In genomic region chr11:35387341-35387982, GRCh38 we compare ENCODE assay signal across 14 cellular contexts. TPM values are rescaled to one million over a fixed set of nuclear protein-coding genes. Genes with fewer than 3 reads are reported as not detected.
DNase-seq lines count a peak whose midpoint lies in the region; ATAC-seq, FAIRE-seq and TF ChIP-seq lines count a peak whose summit lies in the region.
"Had no signal": no experiment of that assay in that cellular context is flagged by ENCODE, and none has a peak within 500 bp of the region (broad histone marks: within the 10 kb centered on the region; RNA-seq: fewer than 3 reads in every experiment).

No MANE protein-coding gene starts in this region.

- TF ChIP-seq RAD21 in IMR-90 (IDR thresholded peaks at IDR 0.05; ENCODE audit: low read length) (peak; percentile 79), K562 (CRISPR knock-in tag; conservative IDR thresholded peaks at IDR 0.05 in 1 of 2, IDR thresholded peaks at IDR 0.05 in 1 of 2) (no peak)

- H4K20me1 ChIP-seq in IMR-90 (ENCODE audit: insufficient read depth, low read length): no peaks in the 10 kb centered on the region
- no peaks in the 10 kb centered on the region for H4K20me1 ChIP-seq in K562 (replicated peaks; ENCODE audit: control insufficient read depth, insufficient read depth, low read length)

- H2AFZ ChIP-seq in IMR-90 (replicated peaks; ENCODE audit: low read length, poor library complexity): no peak overlapping the region
- H2AFZ ChIP-seq in K562 (ENCODE audit: low read depth, low read length): no peak overlapping the region

- POLR2A ChIA-PET in IMR-90 (lab: Charles Lee; ENCODE audit: unreplicated experiment): no interaction called here
- POLR2A ChIA-PET in K562 (lab: Yijun Ruan, JAX): no interaction called here

- no peaks in the 10 kb centered on the region for H3K36me3 Mint-ChIP-seq in memory B cell

- H3K4me3 ChIP-seq in IMR-90 (ENCODE audit: insufficient read depth, low read depth, low read length) (no peak overlapping the region), K562 (no peak overlapping the region), left lung (no peak overlapping the region)
- H3K4me3 ChIP-seq: skin epidermis had no signal

- TF ChIP-seq EP300 in K562 (IDR thresholded peaks at IDR 0.05; ENCODE audit: low read length): no peak

- H3K4me1 Mint-ChIP-seq in memory B cell: peaks cover 13% of the 10 kb centered on the region

- H3K56ac ChIP-seq in IMR-90 (ENCODE audit: extremely low read depth, insufficient read depth, low read length): no peak overlapping the region

- H3K4me2 ChIP-seq in IMR-90 (ENCODE audit: low read depth, low read length): no peak overlapping the region
- H3K4me2 ChIP-seq in K562 (ENCODE audit: insufficient read depth, low read length): no peak overlapping the region

- H3K36me3 ChIP-seq in IMR-90 (ENCODE audit: control insufficient read depth, insufficient read depth, low read length) (no peaks in the 10 kb centered on the region), K562 (ENCODE audit: control insufficient read depth, insufficient read depth, low read length) (no peaks in the 10 kb centered on the region), left lung (no peaks in the 10 kb centered on the region)

- no peak overlapping the region for H3K4me3 Mint-ChIP-seq in memory B cell
- H3K4me3 Mint-ChIP-seq: nephron progenitor cell had no signal

- peak overlapping the region; percentile 78; the same call in 1 of the 2 replicates for H3K14ac ChIP-seq in IMR-90 (replicated peaks; ENCODE audit: low read depth, low read length)

- no peak overlapping the region for H3K23ac ChIP-seq in IMR-90 (ENCODE audit: low read depth, low read length)

- in situ Hi-C loops in IMR-90 (cut with MboI; ENCODE audit: low sequenced_read_pairs) (loop anchor here (10.0 kb wide), 1 partner anchor 153 kb away; no protein-coding TSS in a partner anchor), K562 (cut with MboI) (no loop called here)

- H3K79me2 ChIP-seq in K562 (ENCODE audit: control insufficient read depth, insufficient read depth, low read length): no peaks in the 10 kb centered on the region

- H3K27ac Mint-ChIP-seq in memory B cell: peak overlapping the region; percentile 47
- H3K27ac Mint-ChIP-seq: nephron progenitor cell had no signal

- TF ChIP-seq CTCF in C4-2B (conservative IDR thresholded peaks at IDR 0.05) (peak; percentile 84), IMR-90 (conservative IDR thresholded peaks at IDR 0.05; ENCODE audit: low read depth, low read length) (peak; percentile 60), K562 (IDR thresholded peaks at IDR 0.05 in 2 of 3, conservative IDR thresholded peaks at IDR 0.05 in 1 of 3; ENCODE audit: insufficient read depth in 2 of 3, low read depth in 1 of 3, low read length in 3 of 3) (no peak), left lung (IDR thresholded peaks at IDR 0.05) (no peak)

- peak overlapping the region; percentile 20; the same call in 1 of the 2 replicates for H4K5ac ChIP-seq in IMR-90 (ENCODE audit: low read depth, low read length)

- WGBS in IMR-90 (ENCODE audit: extremely low coverage in 2 of 2, insufficient read length in 1 of 2), 2 experiments: no CpG with 5 or more reads among the region's 3 CpGs
- 0% methylated on average over 3 of the region's 3 CpGs for WGBS in K562 (ENCODE audit: insufficient coverage, low coverage, missing lambda C conversion rate)

- H2BK15ac ChIP-seq in IMR-90 (ENCODE audit: low read depth, low read length): peak overlapping the region; percentile 83; the same call in 1 of the 3 replicates

- H2BK5ac ChIP-seq in IMR-90 (ENCODE audit: low read depth, low read length, poor library complexity, severe bottlenecking): peak overlapping the region; percentile 48

- BruUV-seq in IMR-90 (replicated peaks; lab: Mats Ljungman, UMichigan): no TSS peak
- BruUV-seq in K562 (replicated peaks; lab: Mats Ljungman, UMichigan): no TSS peak

- FAIRE-seq in K562 (lab: Jason Lieb, UNC): no peak
- FAIRE-seq: colon had no signal

- H4K91ac ChIP-seq in IMR-90 (ENCODE audit: insufficient read depth, low read depth, low read length): peak overlapping the region; percentile 19

- H2BK120ac ChIP-seq in IMR-90 (ENCODE audit: low read depth, low read length): peak overlapping the region; percentile 70; the same call in 1 of the 2 replicates

- H2AK9ac ChIP-seq in IMR-90 (replicated peaks; ENCODE audit: low read depth, low read length, poor library complexity): no peak overlapping the region

- H3K9me3 Mint-ChIP-seq in memory B cell: no peaks in the 10 kb centered on the region
- H3K9me3 Mint-ChIP-seq: nephron progenitor cell had no signal

- peak overlapping the region; percentile 81; the same call in 1 of the 2 replicates for H2AK5ac ChIP-seq in IMR-90 (ENCODE audit: low read depth, low read length)

- H3K9ac ChIP-seq in IMR-90 (ENCODE audit: low read depth, low read length): no peak overlapping the region
- no peak overlapping the region for H3K9ac ChIP-seq in K562 (ENCODE audit: insufficient read depth in 1 of 2, low read depth in 2 of 2, low read length in 2 of 2)

- peak overlapping the region; percentile 68 for H3K4ac ChIP-seq in IMR-90 (ENCODE audit: low read depth, low read length)

- peaks cover 0 to 17% of the 10 kb centered on the region in 2 experiments; a peak in 3 of 4 replicates for H3K79me1 ChIP-seq in IMR-90 (ENCODE audit: low read depth in 1 of 2, low read length in 2 of 2)

- no peak for TF ChIP-seq POLR2A in IMR-90 (IDR thresholded peaks at IDR 0.05; ENCODE audit: low read depth, low read length)
- TF ChIP-seq POLR2A in K562 (conservative IDR thresholded peaks at IDR 0.05): no peak

- H3K9me1 ChIP-seq in IMR-90 (ENCODE audit: insufficient read depth, low read length) (peaks cover 8% of the 10 kb centered on the region), K562 (ENCODE audit: control insufficient read depth, insufficient read depth, low read length) (no peaks in the 10 kb centered on the region)

- CTCF ChIA-PET in IMR-90 (lab: Yijun Ruan, JAX): interaction anchor here (0.5 to 1.1 kb wide), 7 partner anchors 39 to 461 kb away, joined by 3 to 5 read pairs (median 3); no protein-coding TSS in a partner anchor
- CTCF ChIA-PET in K562 (lab: Yijun Ruan, JAX; ENCODE audit: low intra/inter-chr PET ratio): no interaction called here

- H3K27me3 Mint-ChIP-seq in memory B cell: no peaks in the 10 kb centered on the region

- peaks cover 13% of the 10 kb centered on the region for H3K4me1 ChIP-seq in IMR-90 (ENCODE audit: control insufficient read depth, insufficient read depth, low read length)
- H3K4me1 ChIP-seq in K562 (replicated peaks in 1 of 2; ENCODE audit: control insufficient read depth in 2 of 2, insufficient read depth in 2 of 2, low read length in 2 of 2): no peaks in the 10 kb centered on the region
- H3K4me1 ChIP-seq in left lung: peaks cover 0 to 23% of the 10 kb centered on the region in 2 donors

- H2BK20ac ChIP-seq in IMR-90 (ENCODE audit: low read depth, low read length): peak overlapping the region; percentile 85; the same call in 1 of the 2 replicates

- no peak overlapping the region for H3K27ac ChIP-seq in C4-2B
- no peak overlapping the region for H3K27ac ChIP-seq in IMR-90 (ENCODE audit: insufficient read depth, low read length)
- H3K27ac ChIP-seq in K562 (ENCODE audit: extremely low read depth, low read depth, low read length): no peak overlapping the region
- no peak overlapping the region for H3K27ac ChIP-seq in left lung
- H3K27ac ChIP-seq: skin epidermis had no signal

- DNase-seq in IMR-90 (peak; percentile 53), K562 (ENCODE audit: extremely low read depth in 1 of 4, low spot score in 3 of 4) (no peak), memory B cell (ENCODE audit: low spot score in 2 of 2) (no peak), left lung (no peak), RKO (ENCODE audit: low spot score) (no peak)
- DNase-seq: islet precursor cell, NCI-H2029, nephron progenitor cell, substantia nigra had no signal

- H3K27me3 ChIP-seq in IMR-90 (ENCODE audit: control insufficient read depth, insufficient read depth, low read length) (no peaks in the 10 kb centered on the region), K562 (ENCODE audit: control insufficient read depth in 2 of 2, insufficient read depth in 2 of 2, low read length in 2 of 2) (peaks cover 0 to 6% of the 10 kb centered on the region in 2 experiments; a peak in 3 of 5 replicates), left lung (no peaks in the 10 kb centered on the region)

- no peaks in the 10 kb centered on the region for H3K9me3 ChIP-seq in IMR-90 (ENCODE audit: control insufficient read depth, insufficient read depth, low read length)
- H3K9me3 ChIP-seq in K562 (replicated peaks; ENCODE audit: control insufficient read depth, insufficient read depth, low read depth, low read length): no peaks in the 10 kb centered on the region
- no peaks in the 10 kb centered on the region for H3K9me3 ChIP-seq in left lung

- H4K8ac ChIP-seq in IMR-90 (ENCODE audit: low read depth in 2 of 2, low read length in 2 of 2): no peak overlapping the region; a peak in 1 of 4 replicates

- peak overlapping the region; percentile 61; the same call in 1 of the 2 replicates for H3K18ac ChIP-seq in IMR-90 (ENCODE audit: low read depth, low read length)

- intact Hi-C loops in IMR-90 (cut with micrococcal nuclease): loop anchor here (10.0 kb wide), 1 partner anchor 193 kb away; no protein-coding TSS in a partner anchor
- intact Hi-C loops in K562 (cut with micrococcal nuclease): no loop called here
- intact Hi-C loops in left lung (cut with DNase I): no loop called here

- dilution Hi-C loops in IMR-90 (cut with HindIII; ENCODE audit: low sequenced_read_pairs, unreplicated experiment): no loop called here

- ATAC-seq in IMR-90 (ENCODE audit: low read depth) (0 out of 2 replicates have a peak, but pooled peaks have one; percentile 15), K562 (no peak), memory B cell (ENCODE audit: low read depth) (no peak), HG02870 (IDR thresholded peaks at IDR 0.05; ENCODE audit: unreplicated experiment) (no peak), left lung (no peak), HG02852 (IDR thresholded peaks at IDR 0.05; ENCODE audit: unreplicated experiment) (no peak)

RNA-seq across cellular contexts. Expression of gene SLC1A2, which starts 31.9 kb away (rescaled TPM):
- total RNA-seq in IMR-90 (2012; rRNA removed) (0.54 and 0.56 TPM in 2 replicates), K562 (2014; rRNA removed) (0.05 TPM in 1 of 2 replicates, not detected in the other), K562 (2014; rRNA removed; fragmentation: Illumina TruSeq; extraction: Trizol) (not detected in 2 replicates), K562 (2015; rRNA removed; fragmentation: Illumina TruSeq; extraction: Trizol) (0.07 TPM in 1 of 2 replicates, not detected in the other), K562 (2021) (not detected in 2 replicates), left lung (1 to 10 TPM in 1 of 2 donors, under 1 TPM in 1; 0.89 to 1.5 TPM)
- polyA plus RNA-seq in IMR-90 (2012; rRNA removed) (0.15 and 0.17 TPM in 2 replicates), K562 (2011; rRNA removed) (0.03 TPM in 2 replicates), K562 (2014; fragmentation: Illumina TruSeq; extraction: Trizol) (not detected in 2 replicates), K562 (2014; fragmentation: Nextera tagmentation; extraction: Ambion mirVana) (not detected), K562 (2014; rRNA removed) (0.04 TPM in 1 of 2 replicates, not detected in the other)
- polyA plus RNA-seq in IMR-90 (2012; cell fraction: cytosol; rRNA removed): 0.01 and 0.05 TPM in 2 replicates
- 0.41 and 2.7 TPM in 2 replicates for polyA plus RNA-seq in IMR-90 (2012; cell fraction: nucleus; rRNA removed; ENCODE audit: low replicate concordance)
- not detected in 2 replicates for total RNA-seq in K562 (2011; cell fraction: chromatin; rRNA removed; ENCODE audit: low replicate concordance)
- not detected in 2 replicates for total RNA-seq in K562 (2011; cell fraction: nucleolus; rRNA removed)
- total RNA-seq in K562 (2011; cell fraction: nucleoplasm; rRNA removed): not detected in 2 replicates
- polyA plus RNA-seq in K562 (2011; cell fraction: cytosol; rRNA removed): not detected in 2 replicates
- 0.01 TPM in 1 of 2 replicates, not detected in the other for polyA plus RNA-seq in K562 (2011; cell fraction: nucleus; rRNA removed)
- polyA plus RNA-seq in K562 (2012): 0.04 TPM in 1 of 2 replicates, not detected in the other
- not detected in 2 replicates for polyA minus RNA-seq in K562 (2011; rRNA and poly(A)+ RNA removed)
- 1.3 TPM in 1 of 2 replicates, not detected in the other for polyA minus RNA-seq in K562 (2011; cell fraction: cytosol; rRNA and poly(A)+ RNA removed)
- not detected in 2 replicates for polyA minus RNA-seq in K562 (2011; cell fraction: nucleus; rRNA and poly(A)+ RNA removed)

Comparison
In these comparisons a context has a peak if more than half of its experiments do, and no peak if none do; other contexts are left out.
1. CTCF ChIP-seq: peak in C4-2B (single experiment) and IMR-90 (single experiment); none in K562 (0 of 3) and left lung (0 of 2).